Comparison of ENCODE assay signal across 9 cellular contexts in genomic region chr1:112935474-112936289, GRCh38. TPM values are rescaled to one million over a fixed set of nuclear protein-coding genes. Genes with fewer than 3 reads are reported as not detected.
DNase-seq lines count a peak whose midpoint lies in the region; ATAC-seq and TF ChIP-seq lines count a peak whose summit lies in the region.
"Had no signal": no experiment of that assay in that cellular context is flagged by ENCODE, and none has a peak within 500 bp of the region (broad histone marks: within the 10 kb centered on the region; RNA-seq: fewer than 3 reads in every experiment).

No MANE protein-coding gene starts in this region.

- no peaks in the 10 kb centered on the region for H3K9me2 ChIP-seq in OCI-LY1 (ENCODE audit: low read depth, low read length)

- H4K20me1 ChIP-seq in OCI-LY1 (ENCODE audit: insufficient read depth, low read length), result no peaks in the 10 kb centered on the region

- no peak for DNase-seq in activated CD4-positive, CD25-positive, alpha-beta regulatory T cell treated with anti-CD3 and anti-CD28 coated beads, Interleukin-2, amount 50 U/mL, for 72 hours
- DNase-seq in brain microvascular endothelial cell (no peak), osteocyte (ENCODE audit: extremely low spot score, unreplicated experiment) (no peak), DMS 273 treated with DMSO at 0.1 percent for 48 hours (lab: John Stamatoyannopoulos, UW) (no peak), NCI-H187 (lab: John Stamatoyannopoulos, UW) (no peak)

- no peaks in the 10 kb centered on the region for H3K9me3 Mint-ChIP-seq in osteocyte (ENCODE audit: unreplicated experiment)

- H3K4me3 Mint-ChIP-seq in osteocyte (ENCODE audit: unreplicated experiment), result no peak overlapping the region

- no peaks in the 10 kb centered on the region for H3F3A ChIP-seq in OCI-LY1 (ENCODE audit: insufficient read depth, low read length)

- peaks cover 45% of the 10 kb centered on the region for H3K4me1 Mint-ChIP-seq in osteocyte (ENCODE audit: unreplicated experiment)

- H3K36me3 Mint-ChIP-seq in osteocyte (ENCODE audit: unreplicated experiment), result no peaks in the 10 kb centered on the region

- peak overlapping the region; percentile 49 for H3K27ac ChIP-seq in OCI-LY1 (ENCODE audit: low read depth, low read length, poor library complexity, severe bottlenecking)
- H3K27ac ChIP-seq in brain microvascular endothelial cell, result peak overlapping the region; percentile 79
- H3K27ac ChIP-seq: HL-60 had no signal

- H3K27ac Mint-ChIP-seq in osteocyte (ENCODE audit: unreplicated experiment), result peak overlapping the region; percentile 83

- no peak overlapping the region for H3K9ac ChIP-seq in OCI-LY1 (ENCODE audit: low read length)

- in situ Hi-C loops in brain microvascular endothelial cell (cut with HindIII; ENCODE audit: low pct_ligation_motif_present, low sequenced_read_pairs), result no loop called here

- H3K27me3 Mint-ChIP-seq in osteocyte (ENCODE audit: unreplicated experiment), result no peaks in the 10 kb centered on the region

- TF ChIP-seq CTCF in OCI-LY1 (IDR thresholded peaks at IDR 0.05; ENCODE audit: low read length) (no peak), brain microvascular endothelial cell (IDR thresholded peaks at IDR 0.05; ENCODE audit: low read depth, low read length, missing control alignments) (no peak), osteocyte (IDR thresholded peaks at IDR 0.05) (no peak)

- ATAC-seq in activated CD4-positive, CD25-positive, alpha-beta regulatory T cell treated with anti-CD3 and anti-CD28 coated beads, Interleukin-2, amount 50 U/mL, for 24 hours, result peak; percentile 82 to 85
- no peak for ATAC-seq in GM18909 (IDR thresholded peaks at IDR 0.05; ENCODE audit: poor library complexity, unreplicated experiment)

- H3K4me3 ChIP-seq in OCI-LY1 (ENCODE audit: low read depth, low read length, poor library complexity, severe bottlenecking) (no peak overlapping the region), brain microvascular endothelial cell (ENCODE audit: low read depth, low read length) (no peak overlapping the region)

- no peaks in the 10 kb centered on the region for H3K36me3 ChIP-seq in OCI-LY1 (ENCODE audit: insufficient read depth, low read length)
- H3K36me3 ChIP-seq in brain microvascular endothelial cell (replicated peaks), result no peaks in the 10 kb centered on the region

- no peak overlapping the region for H3K4me2 ChIP-seq in OCI-LY1 (ENCODE audit: low read length)

- H3K4me1 ChIP-seq in OCI-LY1 (ENCODE audit: insufficient read depth, low read length, severe bottlenecking), result peaks cover 38% of the 10 kb centered on the region

- H2AFZ ChIP-seq in OCI-LY1 (ENCODE audit: low read length), result no peak overlapping the region

- peaks cover 70% of the 10 kb centered on the region for H3K79me2 ChIP-seq in OCI-LY1 (ENCODE audit: insufficient read depth, low read length)

- no peaks in the 10 kb centered on the region for H3K9me3 ChIP-seq in OCI-LY1 (ENCODE audit: low read length)

- no peaks in the 10 kb centered on the region for H3K27me3 ChIP-seq in OCI-LY1 (ENCODE audit: insufficient read depth, low read length)
- no peaks in the 10 kb centered on the region for H3K27me3 ChIP-seq in brain microvascular endothelial cell (replicated peaks)

RNA-seq across cellular contexts. Expression of gene SLC16A1, which starts 20.3 kb away (rescaled TPM):
- total RNA-seq in osteocyte, result 58.7 and 60.0 TPM in 2 replicates
